7 cellular contexts compared by ENCODE assay signal in the genomic region with DNA sequence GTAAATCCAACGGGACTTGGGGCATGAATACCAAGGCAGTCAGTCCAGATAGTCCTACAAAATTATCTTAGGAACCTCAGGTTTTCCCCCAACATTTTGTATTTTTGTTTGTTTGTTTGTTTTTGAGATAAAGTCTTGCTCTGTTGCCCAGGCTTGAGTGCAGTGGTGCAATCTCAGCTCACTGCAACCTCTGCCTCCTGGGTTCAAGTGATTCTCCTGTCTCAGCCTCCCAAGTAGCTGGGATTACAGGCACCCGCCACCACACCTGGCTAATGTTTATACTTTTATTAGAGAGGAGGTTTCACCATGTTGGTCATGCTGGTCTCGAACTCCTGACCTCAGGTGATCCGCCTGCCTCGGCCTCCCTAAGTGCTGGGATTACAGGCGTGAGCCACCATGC. TPM values are rescaled to one million over a fixed set of nuclear protein-coding genes. Genes with fewer than 3 reads are reported as not detected.
A peak's percentile ranks its signal among the peaks of the same experiment; 100 is the strongest.
DNase-seq lines count a peak whose midpoint lies in the region; ATAC-seq, FAIRE-seq and TF ChIP-seq lines count a peak whose summit lies in the region.
"Not testable (repeated sequence)": the region's sequence is repeated elsewhere in the genome, so short reads cannot be mapped to it uniquely, and the experiment has no call there.

No MANE protein-coding gene starts in this region.

- H3K79me2 ChIP-seq in K562 (ENCODE audit: control insufficient read depth, insufficient read depth, low read length) (peaks cover 56% of the 10 kb centered on the region), hepatocyte (peaks cover 59% of the 10 kb centered on the region)

- TF ChIP-seq CTCF in K562 (IDR thresholded peaks at IDR 0.05 in 2 of 3, conservative IDR thresholded peaks at IDR 0.05 in 1 of 3; ENCODE audit: insufficient read depth in 2 of 3, low read depth in 1 of 3, low read length in 3 of 3); heart left ventricle (IDR thresholded peaks at IDR 0.05); hepatocyte (IDR thresholded peaks at IDR 0.05; ENCODE audit: poor library complexity); mesothelial cell of epicardium (IDR thresholded peaks at IDR 0.05; ENCODE audit: unreplicated experiment); suprapubic skin (IDR thresholded peaks at IDR 0.05); vagina (IDR thresholded peaks at IDR 0.05): not testable (repeated sequence)

- H3K27ac ChIP-seq in BLaER1 treated with 17β-estradiol and CSF1 and Interleukin-3, amounts not matched to agents 10 nM and 100 nM = not testable (repeated sequence)
- H3K27ac ChIP-seq in K562 (ENCODE audit: extremely low read depth, low read depth, low read length) (peak overlapping the region; percentile 84), heart left ventricle (peak overlapping the region in 7 of 12 donors; percentile 19 to 66 (median 47)), hepatocyte (peak overlapping the region; percentile 56), suprapubic skin (peak overlapping the region; percentile 18), vagina (peak overlapping the region; percentile 8)

- peaks cover 5 to 43% (median 13%) of the 10 kb centered on the region in 11 experiments; a peak in 17 of 22 replicates for H3K36me3 ChIP-seq in BLaER1 treated with 17β-estradiol and CSF1 and Interleukin-3, amounts not matched to agents 10 nM and 100 nM
- H3K36me3 ChIP-seq in K562 (ENCODE audit: control insufficient read depth, insufficient read depth, low read length); heart left ventricle; hepatocyte (replicated peaks; ENCODE audit: insufficient read depth, low read depth); suprapubic skin; vagina: not testable (repeated sequence)

- in situ Hi-C loops in K562 (cut with MboI) = not testable (repeated sequence)

- not testable (repeated sequence) for H3K36me3 Mint-ChIP-seq in mesothelial cell of epicardium

- CTCF ChIA-PET in K562 (lab: Yijun Ruan, JAX; ENCODE audit: low intra/inter-chr PET ratio) = not testable (repeated sequence)

- FAIRE-seq in K562 (lab: Jason Lieb, UNC) = not testable (repeated sequence)

- not testable (repeated sequence) for H3K9me1 ChIP-seq in K562 (ENCODE audit: control insufficient read depth, insufficient read depth, low read length)

- not testable (repeated sequence) for TF ChIP-seq EP300 in K562 (IDR thresholded peaks at IDR 0.05; ENCODE audit: low read length); suprapubic skin (IDR thresholded peaks at IDR 0.05)

- not testable (repeated sequence) for ATAC-seq in K562, heart left ventricle

- not testable (repeated sequence) for TF ChIP-seq RAD21 in K562 (CRISPR knock-in tag; conservative IDR thresholded peaks at IDR 0.05 in 1 of 2, IDR thresholded peaks at IDR 0.05 in 1 of 2)

- not testable (repeated sequence) for H2AFZ ChIP-seq in K562 (ENCODE audit: low read depth, low read length); hepatocyte

- peaks cover 43% of the 10 kb centered on the region for H3K4me1 Mint-ChIP-seq in mesothelial cell of epicardium

- H3K9me3 ChIP-seq in BLaER1 treated with 17β-estradiol and CSF1 and Interleukin-3, amounts not matched to agents 10 nM and 100 nM (replicated peaks in 1 of 11) = peaks cover 0 to 17% (median 13%) of the 10 kb centered on the region in 11 experiments; a peak in 13 of 22 replicates
- not testable (repeated sequence) for H3K9me3 ChIP-seq in K562 (replicated peaks; ENCODE audit: control insufficient read depth, insufficient read depth, low read depth, low read length); heart left ventricle; hepatocyte (ENCODE audit: low read depth); suprapubic skin; vagina

- not testable (repeated sequence) for BruUV-seq in K562 (replicated peaks; lab: Mats Ljungman, UMichigan)

- not testable (repeated sequence) for H3K4me3 Mint-ChIP-seq in mesothelial cell of epicardium

- H3K9ac ChIP-seq in BLaER1 treated with 17β-estradiol and CSF1 and Interleukin-3, amounts not matched to agents 10 nM and 100 nM = peak overlapping the region in 2 of 11 experiments; percentile 30; a peak in 3 of 22 replicates
- peak overlapping the region; percentile 61 to 95 for H3K9ac ChIP-seq in K562 (ENCODE audit: insufficient read depth in 1 of 2, low read depth in 2 of 2, low read length in 2 of 2)

- not testable (repeated sequence) for H3K27me3 ChIP-seq in BLaER1 treated with 17β-estradiol and CSF1 and Interleukin-3, amounts not matched to agents 10 nM and 100 nM; K562 (ENCODE audit: control insufficient read depth in 2 of 2, insufficient read depth in 2 of 2, low read length in 2 of 2); heart left ventricle; hepatocyte; suprapubic skin; vagina

- H3K4me3 ChIP-seq in BLaER1 treated with 17β-estradiol and CSF1 and Interleukin-3, amounts not matched to agents 10 nM and 100 nM; hepatocyte; vagina: not testable (repeated sequence)
- peak overlapping the region; percentile 24 for H3K4me3 ChIP-seq in K562
- peak overlapping the region in 2 of 12 donors; percentile 3 to 13 for H3K4me3 ChIP-seq in heart left ventricle
- H3K4me3 ChIP-seq in suprapubic skin = peak overlapping the region; percentile 5

- H3K4me1 ChIP-seq in BLaER1 treated with 17β-estradiol and CSF1 and Interleukin-3, amounts not matched to agents 10 nM and 100 nM = peaks cover 45 to 84% (median 55%) of the 10 kb centered on the region in 10 experiments
- H3K4me1 ChIP-seq in K562 (replicated peaks in 1 of 2; ENCODE audit: control insufficient read depth in 2 of 2, insufficient read depth in 2 of 2, low read length in 2 of 2) (peaks cover 38 to 60% of the 10 kb centered on the region in 2 experiments; a peak in 4 of 5 replicates), heart left ventricle (peaks cover 0 to 25% (median 9%) of the 10 kb centered on the region in 12 donors), suprapubic skin (peaks cover 21% of the 10 kb centered on the region)
- H3K4me1 ChIP-seq in hepatocyte (ENCODE audit: insufficient read depth); vagina: not testable (repeated sequence)

- POLR2A ChIA-PET in K562 (lab: Yijun Ruan, JAX) = interaction anchor here (0.5 to 1.3 kb wide), 5 partner anchors 8 to 51 kb away, joined by 3 to 6 read pairs (median 5); no protein-coding TSS in a partner anchor

- intact Hi-C loops in K562 (cut with micrococcal nuclease); heart left ventricle (cut with DNase I): not testable (repeated sequence)
- intact Hi-C loops in vagina (cut with DNase I) = loop anchor here (5.0 kb wide), 1 partner anchor 63 kb away; the partner anchor contains the start of genes MRM2 and NUDT1

- H4K20me1 ChIP-seq in BLaER1 treated with 17β-estradiol and CSF1 and Interleukin-3, amounts not matched to agents 10 nM and 100 nM = peaks cover 7 to 91% (median 25%) of the 10 kb centered on the region in 11 experiments; a peak in 13 of 22 replicates
- not testable (repeated sequence) for H4K20me1 ChIP-seq in K562 (replicated peaks; ENCODE audit: control insufficient read depth, insufficient read depth, low read length); hepatocyte (ENCODE audit: insufficient read depth, poor library complexity, severe bottlenecking)

- H3K9me2 ChIP-seq in hepatocyte (replicated peaks; ENCODE audit: insufficient read depth) = not testable (repeated sequence)

- TF ChIP-seq POLR2A in K562 (conservative IDR thresholded peaks at IDR 0.05); heart left ventricle (IDR thresholded peaks at IDR 0.05); suprapubic skin (IDR thresholded peaks at IDR 0.05); vagina (IDR thresholded peaks at IDR 0.05): not testable (repeated sequence)

- not testable (repeated sequence) for H3K27me3 Mint-ChIP-seq in mesothelial cell of epicardium (ENCODE audit: low read depth)

- peak overlapping the region; percentile 99 for H3K27ac Mint-ChIP-seq in mesothelial cell of epicardium

- H3K4me2 ChIP-seq in BLaER1 treated with 17β-estradiol and CSF1 and Interleukin-3, amounts not matched to agents 10 nM and 100 nM = peak overlapping the region in 9 of 11 experiments; percentile 7 to 71 (median 18); a peak in 10 of 22 replicates
- H3K4me2 ChIP-seq in K562 (ENCODE audit: insufficient read depth, low read length) (peak overlapping the region; percentile 82), hepatocyte (peak overlapping the region; percentile 67)

- H3K9me3 Mint-ChIP-seq in mesothelial cell of epicardium = not testable (repeated sequence)

- 70% methylated on average over 5 of the region's 6 CpGs for WGBS in K562 (ENCODE audit: insufficient coverage, low coverage, missing lambda C conversion rate)
- 80 to 85% (median 83%) methylated on average over 6 of the region's 6 CpGs for WGBS in heart left ventricle, 4 donors
- WGBS in hepatocyte (ENCODE audit: low lambda C conversion rate, missing lambda C conversion rate) = 87% methylated on average over 6 of the region's 6 CpGs
- 86% methylated on average over 6 of the region's 6 CpGs for WGBS in suprapubic skin

- DNase-seq in K562 (ENCODE audit: extremely low read depth in 1 of 4, low spot score in 3 of 4); heart left ventricle; hepatocyte (ENCODE audit: low spot score); mesothelial cell of epicardium (ENCODE audit: low spot score in 2 of 2, unreplicated experiment in 2 of 2); suprapubic skin (ENCODE audit: low spot score in 2 of 2); vagina (ENCODE audit: extremely low spot score in 2 of 2): not testable (repeated sequence)

RNA-seq across cellular contexts. Expression of gene SNX8, which starts 9.0 kb away (rescaled TPM):
- 26.7 and 72.5 TPM in 2 replicates for total RNA-seq in K562 (2011; cell fraction: chromatin; rRNA removed; ENCODE audit: low replicate concordance)
- total RNA-seq in K562 (2011; cell fraction: nucleolus; rRNA removed) = 24.0 and 30.0 TPM in 2 replicates
- total RNA-seq in K562 (2011; cell fraction: nucleoplasm; rRNA removed) = 21.8 and 23.5 TPM in 2 replicates
- total RNA-seq in K562 (2014; rRNA removed) = 5.5 and 9.1 TPM in 2 replicates
- total RNA-seq in K562 (2014; rRNA removed; fragmentation: Illumina TruSeq; extraction: Trizol) = 8.7 and 12.5 TPM in 2 replicates
- 15.9 and 16.9 TPM in 2 replicates for total RNA-seq in K562 (2015; rRNA removed; fragmentation: Illumina TruSeq; extraction: Trizol)
- 50.4 and 51.6 TPM in 2 replicates for total RNA-seq in K562 (2021)
- 45.7 and 47.0 TPM in 2 replicates for polyA plus RNA-seq in K562 (2011; rRNA removed)
- polyA plus RNA-seq in K562 (2011; cell fraction: cytosol; rRNA removed) = 23.9 and 55.1 TPM in 2 replicates
- polyA plus RNA-seq in K562 (2011; cell fraction: nucleus; rRNA removed) = 30.5 and 42.3 TPM in 2 replicates
- polyA plus RNA-seq in K562 (2012) = 35.9 and 57.5 TPM in 2 replicates
- 33.3 and 35.4 TPM in 2 replicates for polyA plus RNA-seq in K562 (2014; fragmentation: Illumina TruSeq; extraction: Trizol)
- 1 to 10 TPM; 2.7 to 7.7 TPM for polyA plus RNA-seq in K562 (2014; fragmentation: Nextera tagmentation; extraction: Ambion mirVana)
- 17.2 and 32.5 TPM in 2 replicates for polyA plus RNA-seq in K562 (2014; rRNA removed)
- 25.4 and 40.0 TPM in 2 replicates for polyA minus RNA-seq in K562 (2011; rRNA and poly(A)+ RNA removed)
- polyA minus RNA-seq in K562 (2011; cell fraction: cytosol; rRNA and poly(A)+ RNA removed) = 16.8 and 32.4 TPM in 2 replicates
- polyA minus RNA-seq in K562 (2011; cell fraction: nucleus; rRNA and poly(A)+ RNA removed) = 11.8 and 17.4 TPM in 2 replicates
- total RNA-seq in heart left ventricle = 10 to 100 TPM in 7 of 9 donors, 1 to 10 TPM in 2; 5.4 to 44.6 (median 21.5) TPM
- 10 to 100 TPM; 16.7 to 19.4 TPM for polyA plus RNA-seq in heart left ventricle
- 24.7 and 32.0 TPM in 2 replicates for total RNA-seq in hepatocyte
- polyA plus RNA-seq in hepatocyte = 81.4 and 98.0 TPM in 2 replicates
- total RNA-seq in mesothelial cell of epicardium = 35.3 to 42.6 TPM (median 41.2 TPM) in 3 replicates
- total RNA-seq in suprapubic skin = 10 to 100 TPM; 13.7 to 35.1 (median 19.3) TPM
- total RNA-seq in vagina = 8.3 TPM

RNA-seq across cellular contexts. Expression of gene EIF3B, which starts 49.4 kb away (rescaled TPM):
- 583 and 880 TPM in 2 replicates for total RNA-seq in K562 (2011; cell fraction: chromatin; rRNA removed; ENCODE audit: low replicate concordance)
- 353 and 358 TPM in 2 replicates for total RNA-seq in K562 (2011; cell fraction: nucleolus; rRNA removed)
- total RNA-seq in K562 (2011; cell fraction: nucleoplasm; rRNA removed) = 465 and 579 TPM in 2 replicates
- 334 and 358 TPM in 2 replicates for total RNA-seq in K562 (2014; rRNA removed)
- 357 and 410 TPM in 2 replicates for total RNA-seq in K562 (2014; rRNA removed; fragmentation: Illumina TruSeq; extraction: Trizol)
- 407 and 420 TPM in 2 replicates for total RNA-seq in K562 (2015; rRNA removed; fragmentation: Illumina TruSeq; extraction: Trizol)
- 387 and 416 TPM in 2 replicates for total RNA-seq in K562 (2021)
- 216 and 279 TPM in 2 replicates for polyA plus RNA-seq in K562 (2011; rRNA removed)
- 139 and 199 TPM in 2 replicates for polyA plus RNA-seq in K562 (2011; cell fraction: cytosol; rRNA removed)
- polyA plus RNA-seq in K562 (2011; cell fraction: nucleus; rRNA removed) = 409 and 424 TPM in 2 replicates
- polyA plus RNA-seq in K562 (2012) = 202 and 329 TPM in 2 replicates
- polyA plus RNA-seq in K562 (2014; fragmentation: Illumina TruSeq; extraction: Trizol) = 494 and 496 TPM in 2 replicates
- 10 to 100 TPM; 25.9 to 57.6 TPM for polyA plus RNA-seq in K562 (2014; fragmentation: Nextera tagmentation; extraction: Ambion mirVana)
- polyA plus RNA-seq in K562 (2014; rRNA removed) = 263 and 278 TPM in 2 replicates
- polyA minus RNA-seq in K562 (2011; rRNA and poly(A)+ RNA removed) = 295 and 299 TPM in 2 replicates
- polyA minus RNA-seq in K562 (2011; cell fraction: cytosol; rRNA and poly(A)+ RNA removed) = 126 and 190 TPM in 2 replicates
- polyA minus RNA-seq in K562 (2011; cell fraction: nucleus; rRNA and poly(A)+ RNA removed) = 97.9 and 165 TPM in 2 replicates
- total RNA-seq in heart left ventricle = 10 to 100 TPM; 57.4 to 95.7 (median 72.4) TPM
- 100 to 1,000 TPM in 1 of 2 donors, 10 to 100 TPM in 1; 35.4 to 114 TPM for polyA plus RNA-seq in heart left ventricle
- total RNA-seq in hepatocyte = 122 and 131 TPM in 2 replicates
- polyA plus RNA-seq in hepatocyte = 139 and 145 TPM in 2 replicates
- total RNA-seq in mesothelial cell of epicardium = 198 to 200 TPM (median 199 TPM) in 3 replicates
- total RNA-seq in suprapubic skin = 100 to 1,000 TPM; 136 to 158 (median 139) TPM
- total RNA-seq in vagina = 90.8 TPM

Comparison
In these comparisons a context has a peak if more than half of its experiments do, and no peak if none do; other contexts are left out.
1. H3K4me2 ChIP-seq: peak in every context shown above with its lines; median percentile 82 in K562; 67 in hepatocyte; 18 in BLaER1 treated with 17β-estradiol and CSF1 and Interleukin-3, amounts not matched to agents 10 nM and 100 nM.